ENCODE assay signal across 25 cellular contexts in the genomic region with DNA sequence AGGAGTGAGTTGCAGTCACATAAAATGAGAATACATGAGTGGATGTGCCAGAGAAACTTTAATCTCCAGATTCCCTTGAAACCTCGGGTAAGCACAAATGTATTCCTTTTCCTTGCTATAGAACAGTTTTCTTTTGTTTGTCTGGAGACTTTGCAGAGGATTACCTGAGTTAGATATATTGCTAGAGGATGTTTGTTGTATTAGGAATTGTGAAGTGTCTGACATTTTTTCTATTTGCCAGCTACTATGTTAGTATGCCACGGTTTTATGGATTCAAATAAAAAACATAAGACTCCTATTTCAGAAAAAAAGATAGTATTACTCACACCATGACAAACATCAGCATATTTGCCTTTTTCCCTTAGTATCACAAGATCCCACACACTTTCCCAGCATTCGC.
A peak's percentile ranks its signal among the peaks of the same experiment; 100 is the strongest.
DNase-seq lines count a peak whose midpoint lies in the region; ATAC-seq, FAIRE-seq and TF ChIP-seq lines count a peak whose summit lies in the region.
"Had no signal": no experiment of that assay in that cellular context is flagged by ENCODE, and none has a peak within 500 bp of the region (broad histone marks: within the 10 kb centered on the region; RNA-seq: fewer than 3 reads in every experiment).

No MANE protein-coding gene starts in this region.

- H4K20me1 ChIP-seq in PC-3 (ENCODE audit: low read length): no peaks in the 10 kb centered on the region
- H4K20me1 ChIP-seq: BLaER1 treated with 17β-estradiol and CSF1 and Interleukin-3, amounts not matched to agents 10 nM and 100 nM had no signal

- intact Hi-C loops in PC-3 (cut with micrococcal nuclease): no loop called here
- intact Hi-C loops in A673 (cut with micrococcal nuclease; ENCODE audit: unreplicated experiment): no loop called here

- H3K9me3 ChIP-seq in PC-3 (ENCODE audit: low read length) (no peaks in the 10 kb centered on the region), neuron (ENCODE audit: low read length) (no peaks in the 10 kb centered on the region), A673 (ENCODE audit: low read depth, low read length, poor library complexity, severe bottlenecking) (no peaks in the 10 kb centered on the region)
- H3K9me3 ChIP-seq: BE2C; BLaER1 treated with 17β-estradiol and CSF1 and Interleukin-3, amounts not matched to agents 10 nM and 100 nM had no signal

- POLR2A ChIA-PET in PC-3 (lab: Charles Lee; ENCODE audit: unreplicated experiment): no interaction called here
- POLR2A ChIA-PET in A673 (lab: Charles Lee; ENCODE audit: low non-redundant PET): no interaction called here

- peak overlapping the region; percentile 23; the same call in 1 of the 2 replicates for H2AFZ ChIP-seq in PC-3 (ENCODE audit: low read length)
- H2AFZ ChIP-seq in neuron (ENCODE audit: low read depth, low read length): peak overlapping the region; percentile 1

- ATAC-seq in PC-3: peak; percentile 92
- ATAC-seq: GM12878, GM23338, HCT116 had no signal

- no peaks in the 10 kb centered on the region for H3K9me2 ChIP-seq in PC-3 (replicated peaks; ENCODE audit: low read length)

- H3K9ac ChIP-seq in PC-3 (ENCODE audit: low read length): peak overlapping the region; percentile 9; the same call in 1 of the 2 replicates
- H3K9ac ChIP-seq: BLaER1 treated with 17β-estradiol and CSF1 and Interleukin-3, amounts not matched to agents 10 nM and 100 nM had no signal

- peaks cover 8% of the 10 kb centered on the region; the same call in 1 of the 2 replicates for H3K4me1 ChIP-seq in PC-3 (ENCODE audit: insufficient read depth, low read length)
- H3K4me1 ChIP-seq in neuron (ENCODE audit: insufficient read depth, low read length): no peaks in the 10 kb centered on the region
- H3K4me1 ChIP-seq in A673 (ENCODE audit: insufficient read depth, low read length, poor library complexity, severe bottlenecking): no peaks in the 10 kb centered on the region
- H3K4me1 ChIP-seq: BE2C; BLaER1 treated with 17β-estradiol and CSF1 and Interleukin-3, amounts not matched to agents 10 nM and 100 nM had no signal

- H3K4me3 ChIP-seq in PC-3 (ENCODE audit: low read length) (no peak overlapping the region), neuron (ENCODE audit: low read length) (no peak overlapping the region), A673 (ENCODE audit: low read depth, low read length, poor library complexity, severe bottlenecking) (no peak overlapping the region)
- H3K4me3 ChIP-seq: BLaER1 treated with 17β-estradiol and CSF1 and Interleukin-3, amounts not matched to agents 10 nM and 100 nM; GM12878; GM23338 had no signal

- CTCF ChIA-PET in PC-3 (lab: Charles Lee) (no interaction called here), A673 (lab: Charles Lee) (no interaction called here)

- no TSS peak for BruUV-seq in PC-3 (replicated peaks; lab: Mats Ljungman, UMichigan)
- no TSS peak for BruUV-seq in A673 (replicated peaks; lab: Mats Ljungman, UMichigan)

- TF ChIP-seq CTCF in D721Med (IDR thresholded peaks at IDR 0.05; ENCODE audit: insufficient read depth, missing control alignments) (no peak), PC-3 (conservative IDR thresholded peaks at IDR 0.05; ENCODE audit: low read depth, low read length) (no peak), A673 (conservative IDR thresholded peaks at IDR 0.05; ENCODE audit: low read depth, low read length) (no peak)

- H3K36me3 ChIP-seq in PC-3 (ENCODE audit: low read depth, low read length) (no peaks in the 10 kb centered on the region), neuron (ENCODE audit: insufficient read depth, low read length) (no peaks in the 10 kb centered on the region), A673 (ENCODE audit: insufficient read depth, low read length, poor library complexity, severe bottlenecking) (no peaks in the 10 kb centered on the region)
- H3K36me3 ChIP-seq: BE2C; BLaER1 treated with 17β-estradiol and CSF1 and Interleukin-3, amounts not matched to agents 10 nM and 100 nM had no signal

- no peaks in the 10 kb centered on the region for H3K79me2 ChIP-seq in PC-3 (ENCODE audit: low read length)

- H3K4me2 ChIP-seq in PC-3 (ENCODE audit: low read length): no peak overlapping the region
- H3K4me2 ChIP-seq: BLaER1 treated with 17β-estradiol and CSF1 and Interleukin-3, amounts not matched to agents 10 nM and 100 nM; GM23338 had no signal

- peak; percentile 46 for FAIRE-seq in D721Med (lab: Jason Lieb, UNC)
- FAIRE-seq: A204.1, GM12878, GM19239 had no signal

- H3K27ac ChIP-seq in PC-3 (ENCODE audit: low read length) (peak overlapping the region; percentile 58), A673 (ENCODE audit: low read depth, low read length, poor library complexity, severe bottlenecking) (no peak overlapping the region)
- H3K27ac ChIP-seq: 22Rv1; BLaER1 treated with 17β-estradiol and CSF1 and Interleukin-3, amounts not matched to agents 10 nM and 100 nM had no signal

- no peak for DNase-seq in D721Med (ENCODE audit: insufficient read length, low spot score)
- peak; percentile 27 for DNase-seq in PC-3
- peak; percentile 47 for DNase-seq in superior temporal gyrus (ENCODE audit: extremely low spot score)
- DNase-seq in NK-92 (lab: John Stamatoyannopoulos, UW; ENCODE audit: unreplicated experiment): no peak
- no peak for DNase-seq in COLO668 (lab: John Stamatoyannopoulos, UW; ENCODE audit: unreplicated experiment)
- DNase-seq in A673 (ENCODE audit: low spot score): no peak
- DNase-seq: ACHN; AML-193; BE2C; Calu3; CD4-positive, alpha-beta T cell; CD8-positive, alpha-beta memory T cell; COR-L47; DMS153; DND-41; GDM1; H9 had no signal

- H3K27me3 ChIP-seq in PC-3 (ENCODE audit: low read length) (no peaks in the 10 kb centered on the region), neuron (ENCODE audit: insufficient read depth, low read length) (no peaks in the 10 kb centered on the region), A673 (replicated peaks; ENCODE audit: insufficient read depth, low read depth, low read length, poor library complexity) (no peaks in the 10 kb centered on the region)
- H3K27me3 ChIP-seq: BE2C; BLaER1 treated with 17β-estradiol and CSF1 and Interleukin-3, amounts not matched to agents 10 nM and 100 nM had no signal

- no peaks in the 10 kb centered on the region for H3F3A ChIP-seq in PC-3 (ENCODE audit: low read length, unreplicated experiment)

Comparison
In these comparisons a context has a peak if more than half of its experiments do, and no peak if none do; other contexts are left out.
1. DNase-seq: peak in PC-3 (single experiment) and superior temporal gyrus (single experiment); none in D721Med (single experiment), NK-92 (single experiment), COLO668 (single experiment) and A673 (single experiment).